Comparison of ENCODE assay signal across 16 cellular contexts in genomic region chr14:61644185-61644584, GRCh38. TPM values are rescaled to one million over a fixed set of nuclear protein-coding genes. Genes with fewer than 3 reads are reported as not detected.
A peak's percentile ranks its signal among the peaks of the same experiment; 100 is the strongest.
DNase-seq lines count a peak whose midpoint lies in the region; TF ChIP-seq lines count a peak whose summit lies in the region.
"Had no signal": no experiment of that assay in that cellular context is flagged by ENCODE, and none has a peak within 500 bp of the region (broad histone marks: within the 10 kb centered on the region; RNA-seq: fewer than 3 reads in every experiment).

No MANE protein-coding gene starts in this region.

- peaks cover 18 to 27% (median 19%) of the 10 kb centered on the region in 3 donors for H3K4me1 Mint-ChIP-seq in IgD-negative memory B cell
- H3K4me1 Mint-ChIP-seq in glutamatergic neuron (ENCODE audit: low read depth, unreplicated experiment) = peaks cover 62% of the 10 kb centered on the region
- peaks cover 14% of the 10 kb centered on the region for H3K4me1 Mint-ChIP-seq in activated CD4-positive, alpha-beta T cell treated with anti-CD3 and anti-CD28 coated beads, Interleukin-2, amount 10 ng/mL, durations not matched to agents 24 days and 14 days

- H3K4me3 Mint-ChIP-seq in IgD-negative memory B cell (peak overlapping the region in 1 of 4 donors; percentile 68), glutamatergic neuron (ENCODE audit: unreplicated experiment) (peak overlapping the region; percentile 63)
- no peak overlapping the region for H3K4me3 Mint-ChIP-seq in activated CD4-positive, alpha-beta T cell treated with anti-CD3 and anti-CD28 coated beads, Interleukin-2, amount 10 ng/mL, durations not matched to agents 24 days and 14 days
- H3K4me3 Mint-ChIP-seq: CD4-positive, CD25-positive, alpha-beta regulatory T cell; dendritic cell treated with granulocyte-macrophage colony-stimulating factor and Interleukin-4, amounts not matched to agents 40 ng/mL and 50 ng/mL, for 4 days; neural crest cell had no signal

- peak; percentile 46 for DNase-seq in NOMO-1 treated with DMSO at 0.1 percent for 48 hours (lab: John Stamatoyannopoulos, UW; ENCODE audit: unreplicated experiment)
- no peak for DNase-seq in NOMO-1 treated with dmso at 0.1 percent for 144 hours (lab: John Stamatoyannopoulos, UW; ENCODE audit: unreplicated experiment)
- DNase-seq in glutamatergic neuron = no peak
- DNase-seq in GOT3 (lab: John Stamatoyannopoulos, UW) = no peak
- no peak for DNase-seq in activated CD4-positive, alpha-beta T cell treated with anti-CD3 and anti-CD28 coated beads, Interleukin-2, amount 10 ng/mL, durations not matched to agents 24 days and 14 days
- no peak for DNase-seq in stimulated activated CD4-positive, alpha-beta T cell treated with anti-CD3 and anti-CD28 coated beads, Interleukin-2, amount 100 ng/mL, for 24 hours
- DNase-seq in cortex of kidney (lab: John Stamatoyannopoulos, UW) = no peak
- DNase-seq: activated effector memory CD4-positive, alpha-beta T cell treated with Interleukin-2 at 50 U/mL for 16 hours; mammary epithelial cell; retina; stimulated activated CD4-positive, alpha-beta T cell treated with anti-CD3 and anti-CD28 coated beads, Interleukin-2, amount 100 ng/mL, for 48 hours; stimulated activated CD8-positive, alpha-beta memory T cell treated with anti-CD3 and anti-CD28 coated beads, Interleukin-4, amount 100 ng/mL, for 48 hours had no signal

- H3K9me3 Mint-ChIP-seq in IgD-negative memory B cell (no peaks in the 10 kb centered on the region), glutamatergic neuron (ENCODE audit: unreplicated experiment) (peaks cover 5% of the 10 kb centered on the region)
- H3K9me3 Mint-ChIP-seq in activated CD4-positive, alpha-beta T cell treated with anti-CD3 and anti-CD28 coated beads, Interleukin-2, amount 10 ng/mL, durations not matched to agents 24 days and 14 days = peaks cover 3% of the 10 kb centered on the region
- H3K9me3 Mint-ChIP-seq: CD4-positive, CD25-positive, alpha-beta regulatory T cell; dendritic cell treated with granulocyte-macrophage colony-stimulating factor and Interleukin-4, amounts not matched to agents 40 ng/mL and 50 ng/mL, for 4 days; neural crest cell had no signal

- H3K27me3 Mint-ChIP-seq in IgD-negative memory B cell (no peaks in the 10 kb centered on the region), glutamatergic neuron (ENCODE audit: unreplicated experiment) (peaks cover 5% of the 10 kb centered on the region)
- H3K27me3 Mint-ChIP-seq in activated CD4-positive, alpha-beta T cell treated with anti-CD3 and anti-CD28 coated beads, Interleukin-2, amount 10 ng/mL, durations not matched to agents 24 days and 14 days = no peaks in the 10 kb centered on the region
- H3K27me3 Mint-ChIP-seq: dendritic cell treated with granulocyte-macrophage colony-stimulating factor and Interleukin-4, amounts not matched to agents 40 ng/mL and 50 ng/mL, for 4 days had no signal

- H3K36me3 Mint-ChIP-seq in IgD-negative memory B cell (no peaks in the 10 kb centered on the region), glutamatergic neuron (ENCODE audit: unreplicated experiment) (peaks cover 7% of the 10 kb centered on the region)
- no peaks in the 10 kb centered on the region for H3K36me3 Mint-ChIP-seq in activated CD4-positive, alpha-beta T cell treated with anti-CD3 and anti-CD28 coated beads, Interleukin-2, amount 10 ng/mL, durations not matched to agents 24 days and 14 days (ENCODE audit: low read depth)
- H3K36me3 Mint-ChIP-seq: CD4-positive, CD25-positive, alpha-beta regulatory T cell had no signal

- no peak for TF ChIP-seq CTCF in glutamatergic neuron (IDR thresholded peaks at IDR 0.05; ENCODE audit: partially characterized antibody, unreplicated experiment)

- H3K27ac Mint-ChIP-seq in IgD-negative memory B cell (peak overlapping the region; percentile 33 to 79 (median 50)), glutamatergic neuron (ENCODE audit: unreplicated experiment) (peak overlapping the region; percentile 98)
- H3K27ac Mint-ChIP-seq in activated CD4-positive, alpha-beta T cell treated with anti-CD3 and anti-CD28 coated beads, Interleukin-2, amount 10 ng/mL, durations not matched to agents 24 days and 14 days = no peak overlapping the region
- H3K27ac Mint-ChIP-seq: CD4-positive, CD25-positive, alpha-beta regulatory T cell; dendritic cell treated with granulocyte-macrophage colony-stimulating factor and Interleukin-4, amounts not matched to agents 40 ng/mL and 50 ng/mL, for 4 days had no signal

- intact Hi-C loops in activated CD4-positive, alpha-beta T cell treated with anti-CD3 and anti-CD28 coated beads, Interleukin-2, amount 10 ng/mL, durations not matched to agents 24 days and 14 days (cut with micrococcal nuclease) = no loop called here

RNA-seq across cellular contexts. Expression of gene HIF1A, which starts 51.1 kb away (rescaled TPM):
- polyA plus RNA-seq in IgD-negative memory B cell = 88.0 TPM
- 145 TPM for total RNA-seq in glutamatergic neuron (ENCODE audit: unreplicated experiment)
- total RNA-seq in activated CD4-positive, alpha-beta T cell treated with anti-CD3 and anti-CD28 coated beads, Interleukin-2, amount 10 ng/mL, durations not matched to agents 24 days and 14 days = 175 and 181 TPM in 2 replicates
